In genomic region chr3:18354706-18355105, GRCh38 we compare ENCODE assay signal across 1 cellular context.
TF ChIP-seq lines count a peak whose summit lies in the region.

No MANE protein-coding gene starts in this region.

TF ChIP-seq in SK-N-SH treated with all-trans-retinoic acid at 6 μM for 48 hours, 23 proteins besides CTCF, POLR2A, EP300 and RAD21 (continued from another document):
- no peak for TF ChIP-seq POU6F1 (CRISPR knock-in tag; IDR thresholded peaks at IDR 0.05; ENCODE audit: borderline replicate concordance, low read depth)
- no peak for TF ChIP-seq ESRRG (CRISPR knock-in tag; IDR thresholded peaks at IDR 0.05)
- no peak for TF ChIP-seq ARNTL (CRISPR knock-in tag; IDR thresholded peaks at IDR 0.05; ENCODE audit: borderline replicate concordance, low read depth)
